Comparison of ENCODE assay signal across 2 cellular contexts in the genomic region with DNA sequence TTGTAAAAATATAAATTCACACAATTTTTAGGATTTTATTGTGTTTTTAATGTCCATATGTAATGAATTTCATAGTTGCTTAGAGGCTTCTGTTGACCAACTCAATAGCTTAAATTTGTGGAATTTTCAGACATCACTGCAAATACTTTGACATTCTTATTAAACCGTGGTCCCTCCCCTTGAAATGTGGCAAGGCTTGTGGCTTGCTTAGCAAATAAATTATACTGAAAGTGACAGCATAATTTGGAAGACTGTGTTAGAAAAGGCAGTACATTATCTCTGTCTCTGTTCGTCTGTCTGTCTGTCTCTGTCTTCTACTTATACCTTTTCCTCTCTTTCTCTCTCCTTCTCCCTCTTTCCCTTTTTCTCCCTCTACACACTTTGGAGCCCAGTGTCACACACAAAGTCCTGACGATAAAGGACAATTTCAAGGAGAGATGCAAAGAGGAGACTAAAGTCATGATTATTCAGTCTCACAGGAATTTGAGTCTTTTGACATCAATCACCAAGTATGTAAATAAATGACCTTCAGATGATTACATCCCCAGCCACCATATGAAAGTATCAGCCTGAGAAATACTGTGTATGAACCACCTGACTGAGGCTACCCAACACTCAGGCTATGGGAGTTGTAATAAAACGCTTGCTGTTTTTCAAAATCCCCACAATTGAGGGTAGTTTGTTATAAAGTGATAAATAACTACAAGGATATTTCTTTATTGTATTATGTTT.
TF ChIP-seq lines count a peak whose summit lies in the region.

No MANE protein-coding gene starts in this region.

TF ChIP-seq in A549, 52 proteins besides CTCF, POLR2A, EP300 and RAD21:
- TF ChIP-seq, protein P1, sequence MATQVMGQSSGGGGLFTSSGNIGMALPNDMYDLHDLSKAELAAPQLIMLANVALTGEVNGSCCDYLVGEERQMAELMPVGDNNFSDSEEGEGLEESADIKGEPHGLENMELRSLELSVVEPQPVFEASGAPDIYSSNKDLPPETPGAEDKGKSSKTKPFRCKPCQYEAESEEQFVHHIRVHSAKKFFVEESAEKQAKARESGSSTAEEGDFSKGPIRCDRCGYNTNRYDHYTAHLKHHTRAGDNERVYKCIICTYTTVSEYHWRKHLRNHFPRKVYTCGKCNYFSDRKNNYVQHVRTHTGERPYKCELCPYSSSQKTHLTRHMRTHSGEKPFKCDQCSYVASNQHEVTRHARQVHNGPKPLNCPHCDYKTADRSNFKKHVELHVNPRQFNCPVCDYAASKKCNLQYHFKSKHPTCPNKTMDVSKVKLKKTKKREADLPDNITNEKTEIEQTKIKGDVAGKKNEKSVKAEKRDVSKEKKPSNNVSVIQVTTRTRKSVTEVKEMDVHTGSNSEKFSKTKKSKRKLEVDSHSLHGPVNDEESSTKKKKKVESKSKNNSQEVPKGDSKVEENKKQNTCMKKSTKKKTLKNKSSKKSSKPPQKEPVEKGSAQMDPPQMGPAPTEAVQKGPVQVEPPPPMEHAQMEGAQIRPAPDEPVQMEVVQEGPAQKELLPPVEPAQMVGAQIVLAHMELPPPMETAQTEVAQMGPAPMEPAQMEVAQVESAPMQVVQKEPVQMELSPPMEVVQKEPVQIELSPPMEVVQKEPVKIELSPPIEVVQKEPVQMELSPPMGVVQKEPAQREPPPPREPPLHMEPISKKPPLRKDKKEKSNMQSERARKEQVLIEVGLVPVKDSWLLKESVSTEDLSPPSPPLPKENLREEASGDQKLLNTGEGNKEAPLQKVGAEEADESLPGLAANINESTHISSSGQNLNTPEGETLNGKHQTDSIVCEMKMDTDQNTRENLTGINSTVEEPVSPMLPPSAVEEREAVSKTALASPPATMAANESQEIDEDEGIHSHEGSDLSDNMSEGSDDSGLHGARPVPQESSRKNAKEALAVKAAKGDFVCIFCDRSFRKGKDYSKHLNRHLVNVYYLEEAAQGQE (IDR thresholded peaks at IDR 0.05) = no peak
- peak; percentile 23; the same call in 1 of the 2 replicates for TF ChIP-seq JUNB (IDR thresholded peaks at IDR 0.05)

TF ChIP-seq in HepG2, 621 proteins besides CTCF, POLR2A, EP300 and RAD21 (continues in another document):
- TF ChIP-seq, protein P2, sequence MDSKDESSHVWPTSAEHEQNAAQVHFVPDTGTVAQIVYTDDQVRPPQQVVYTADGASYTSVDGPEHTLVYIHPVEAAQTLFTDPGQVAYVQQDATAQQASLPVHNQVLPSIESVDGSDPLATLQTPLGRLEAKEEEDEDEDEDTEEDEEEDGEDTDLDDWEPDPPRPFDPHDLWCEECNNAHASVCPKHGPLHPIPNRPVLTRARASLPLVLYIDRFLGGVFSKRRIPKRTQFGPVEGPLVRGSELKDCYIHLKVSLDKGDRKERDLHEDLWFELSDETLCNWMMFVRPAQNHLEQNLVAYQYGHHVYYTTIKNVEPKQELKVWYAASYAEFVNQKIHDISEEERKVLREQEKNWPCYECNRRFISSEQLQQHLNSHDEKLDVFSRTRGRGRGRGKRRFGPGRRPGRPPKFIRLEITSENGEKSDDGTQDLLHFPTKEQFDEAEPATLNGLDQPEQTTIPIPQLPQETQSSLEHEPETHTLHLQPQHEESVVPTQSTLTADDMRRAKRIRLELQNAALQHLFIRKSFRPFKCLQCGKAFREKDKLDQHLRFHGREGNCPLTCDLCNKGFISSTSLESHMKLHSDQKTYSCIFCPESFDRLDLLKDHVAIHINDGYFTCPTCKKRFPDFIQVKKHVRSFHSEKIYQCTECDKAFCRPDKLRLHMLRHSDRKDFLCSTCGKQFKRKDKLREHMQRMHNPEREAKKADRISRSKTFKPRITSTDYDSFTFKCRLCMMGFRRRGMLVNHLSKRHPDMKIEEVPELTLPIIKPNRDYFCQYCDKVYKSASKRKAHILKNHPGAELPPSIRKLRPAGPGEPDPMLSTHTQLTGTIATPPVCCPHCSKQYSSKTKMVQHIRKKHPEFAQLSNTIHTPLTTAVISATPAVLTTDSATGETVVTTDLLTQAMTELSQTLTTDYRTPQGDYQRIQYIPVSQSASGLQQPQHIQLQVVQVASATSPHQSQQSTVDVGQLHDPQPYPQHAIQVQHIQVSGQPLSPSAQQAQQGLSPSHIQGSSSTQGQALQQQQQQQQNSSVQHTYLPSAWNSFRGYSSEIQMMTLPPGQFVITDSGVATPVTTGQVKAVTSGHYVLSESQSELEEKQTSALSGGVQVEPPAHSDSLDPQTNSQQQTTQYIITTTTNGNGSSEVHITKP (CRISPR knock-in tag; IDR thresholded peaks at IDR 0.05; ENCODE audit: low read depth) = no peak
- TF ChIP-seq, protein P3, sequence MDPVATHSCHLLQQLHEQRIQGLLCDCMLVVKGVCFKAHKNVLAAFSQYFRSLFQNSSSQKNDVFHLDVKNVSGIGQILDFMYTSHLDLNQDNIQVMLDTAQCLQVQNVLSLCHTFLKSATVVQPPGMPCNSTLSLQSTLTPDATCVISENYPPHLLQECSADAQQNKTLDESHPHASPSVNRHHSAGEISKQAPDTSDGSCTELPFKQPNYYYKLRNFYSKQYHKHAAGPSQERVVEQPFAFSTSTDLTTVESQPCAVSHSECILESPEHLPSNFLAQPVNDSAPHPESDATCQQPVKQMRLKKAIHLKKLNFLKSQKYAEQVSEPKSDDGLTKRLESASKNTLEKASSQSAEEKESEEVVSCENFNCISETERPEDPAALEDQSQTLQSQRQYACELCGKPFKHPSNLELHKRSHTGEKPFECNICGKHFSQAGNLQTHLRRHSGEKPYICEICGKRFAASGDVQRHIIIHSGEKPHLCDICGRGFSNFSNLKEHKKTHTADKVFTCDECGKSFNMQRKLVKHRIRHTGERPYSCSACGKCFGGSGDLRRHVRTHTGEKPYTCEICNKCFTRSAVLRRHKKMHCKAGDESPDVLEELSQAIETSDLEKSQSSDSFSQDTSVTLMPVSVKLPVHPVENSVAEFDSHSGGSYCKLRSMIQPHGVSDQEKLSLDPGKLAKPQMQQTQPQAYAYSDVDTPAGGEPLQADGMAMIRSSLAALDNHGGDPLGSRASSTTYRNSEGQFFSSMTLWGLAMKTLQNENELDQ (CRISPR knock-in tag; IDR thresholded peaks at IDR 0.05; ENCODE audit: borderline replicate concordance) = no peak
- no peak for TF ChIP-seq ATAD3A (CRISPR knock-in tag; IDR thresholded peaks at IDR 0.05)
- no peak for TF ChIP-seq IKZF4 (CRISPR knock-in tag; IDR thresholded peaks at IDR 0.05; ENCODE audit: borderline replicate concordance, low read depth, not compliant biosample characterization)
- no peak for TF ChIP-seq SP1 (IDR thresholded peaks at IDR 0.05)
- TF ChIP-seq SP1 (CRISPR knock-in tag; IDR thresholded peaks at IDR 0.05) = no peak
- TF ChIP-seq TAF15 (IDR thresholded peaks at IDR 0.05; ENCODE audit: low read depth, low read length, poor library complexity, severe bottlenecking) = no peak
- TF ChIP-seq ZNF101 (CRISPR knock-in tag; IDR thresholded peaks at IDR 0.05; ENCODE audit: borderline replicate concordance, low read depth) = no peak
- TF ChIP-seq KLF6 (CRISPR knock-in tag; IDR thresholded peaks at IDR 0.05) = no peak
- no peak for TF ChIP-seq ADNP (CRISPR knock-in tag; IDR thresholded peaks at IDR 0.05)
- no peak for TF ChIP-seq SOX5 (CRISPR knock-in tag; IDR thresholded peaks at IDR 0.05; ENCODE audit: borderline replicate concordance)
- TF ChIP-seq SOX13 (IDR thresholded peaks at IDR 0.05) = no peak
- no peak for TF ChIP-seq SOX13 (CRISPR knock-in tag; conservative IDR thresholded peaks at IDR 0.05 in 1 of 2, IDR thresholded peaks at IDR 0.05 in 1 of 2)
- TF ChIP-seq FOXP1 (IDR thresholded peaks at IDR 0.05) = no peak
- TF ChIP-seq FOXP1 (CRISPR knock-in tag; IDR thresholded peaks at IDR 0.05) = no peak
- TF ChIP-seq, protein P4, sequence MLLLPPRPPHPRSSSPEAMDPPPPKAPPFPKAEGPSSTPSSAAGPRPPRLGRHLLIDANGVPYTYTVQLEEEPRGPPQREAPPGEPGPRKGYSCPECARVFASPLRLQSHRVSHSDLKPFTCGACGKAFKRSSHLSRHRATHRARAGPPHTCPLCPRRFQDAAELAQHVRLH (CRISPR knock-in tag; IDR thresholded peaks at IDR 0.05; ENCODE audit: borderline replicate concordance, low read depth) = no peak
- TF ChIP-seq, protein P5, sequence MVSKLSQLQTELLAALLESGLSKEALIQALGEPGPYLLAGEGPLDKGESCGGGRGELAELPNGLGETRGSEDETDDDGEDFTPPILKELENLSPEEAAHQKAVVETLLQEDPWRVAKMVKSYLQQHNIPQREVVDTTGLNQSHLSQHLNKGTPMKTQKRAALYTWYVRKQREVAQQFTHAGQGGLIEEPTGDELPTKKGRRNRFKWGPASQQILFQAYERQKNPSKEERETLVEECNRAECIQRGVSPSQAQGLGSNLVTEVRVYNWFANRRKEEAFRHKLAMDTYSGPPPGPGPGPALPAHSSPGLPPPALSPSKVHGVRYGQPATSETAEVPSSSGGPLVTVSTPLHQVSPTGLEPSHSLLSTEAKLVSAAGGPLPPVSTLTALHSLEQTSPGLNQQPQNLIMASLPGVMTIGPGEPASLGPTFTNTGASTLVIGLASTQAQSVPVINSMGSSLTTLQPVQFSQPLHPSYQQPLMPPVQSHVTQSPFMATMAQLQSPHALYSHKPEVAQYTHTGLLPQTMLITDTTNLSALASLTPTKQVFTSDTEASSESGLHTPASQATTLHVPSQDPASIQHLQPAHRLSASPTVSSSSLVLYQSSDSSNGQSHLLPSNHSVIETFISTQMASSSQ (IDR thresholded peaks at IDR 0.05; ENCODE audit: low read depth) = no peak
- TF ChIP-seq, protein P5 (CRISPR knock-in tag; IDR thresholded peaks at IDR 0.05; ENCODE audit: borderline replicate concordance) = no peak
- TF ChIP-seq, protein P6, sequence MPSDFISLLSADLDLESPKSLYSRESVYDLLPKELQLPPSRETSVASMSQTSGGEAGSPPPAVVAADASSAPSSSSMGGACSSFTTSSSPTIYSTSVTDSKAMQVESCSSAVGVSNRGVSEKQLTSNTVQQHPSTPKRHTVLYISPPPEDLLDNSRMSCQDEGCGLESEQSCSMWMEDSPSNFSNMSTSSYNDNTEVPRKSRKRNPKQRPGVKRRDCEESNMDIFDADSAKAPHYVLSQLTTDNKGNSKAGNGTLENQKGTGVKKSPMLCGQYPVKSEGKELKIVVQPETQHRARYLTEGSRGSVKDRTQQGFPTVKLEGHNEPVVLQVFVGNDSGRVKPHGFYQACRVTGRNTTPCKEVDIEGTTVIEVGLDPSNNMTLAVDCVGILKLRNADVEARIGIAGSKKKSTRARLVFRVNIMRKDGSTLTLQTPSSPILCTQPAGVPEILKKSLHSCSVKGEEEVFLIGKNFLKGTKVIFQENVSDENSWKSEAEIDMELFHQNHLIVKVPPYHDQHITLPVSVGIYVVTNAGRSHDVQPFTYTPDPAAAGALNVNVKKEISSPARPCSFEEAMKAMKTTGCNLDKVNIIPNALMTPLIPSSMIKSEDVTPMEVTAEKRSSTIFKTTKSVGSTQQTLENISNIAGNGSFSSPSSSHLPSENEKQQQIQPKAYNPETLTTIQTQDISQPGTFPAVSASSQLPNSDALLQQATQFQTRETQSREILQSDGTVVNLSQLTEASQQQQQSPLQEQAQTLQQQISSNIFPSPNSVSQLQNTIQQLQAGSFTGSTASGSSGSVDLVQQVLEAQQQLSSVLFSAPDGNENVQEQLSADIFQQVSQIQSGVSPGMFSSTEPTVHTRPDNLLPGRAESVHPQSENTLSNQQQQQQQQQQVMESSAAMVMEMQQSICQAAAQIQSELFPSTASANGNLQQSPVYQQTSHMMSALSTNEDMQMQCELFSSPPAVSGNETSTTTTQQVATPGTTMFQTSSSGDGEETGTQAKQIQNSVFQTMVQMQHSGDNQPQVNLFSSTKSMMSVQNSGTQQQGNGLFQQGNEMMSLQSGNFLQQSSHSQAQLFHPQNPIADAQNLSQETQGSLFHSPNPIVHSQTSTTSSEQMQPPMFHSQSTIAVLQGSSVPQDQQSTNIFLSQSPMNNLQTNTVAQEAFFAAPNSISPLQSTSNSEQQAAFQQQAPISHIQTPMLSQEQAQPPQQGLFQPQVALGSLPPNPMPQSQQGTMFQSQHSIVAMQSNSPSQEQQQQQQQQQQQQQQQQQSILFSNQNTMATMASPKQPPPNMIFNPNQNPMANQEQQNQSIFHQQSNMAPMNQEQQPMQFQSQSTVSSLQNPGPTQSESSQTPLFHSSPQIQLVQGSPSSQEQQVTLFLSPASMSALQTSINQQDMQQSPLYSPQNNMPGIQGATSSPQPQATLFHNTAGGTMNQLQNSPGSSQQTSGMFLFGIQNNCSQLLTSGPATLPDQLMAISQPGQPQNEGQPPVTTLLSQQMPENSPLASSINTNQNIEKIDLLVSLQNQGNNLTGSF (CRISPR knock-in tag; IDR thresholded peaks at IDR 0.05) = no peak
- TF ChIP-seq ZNF30 (CRISPR knock-in tag; IDR thresholded peaks at IDR 0.05) = no peak
- TF ChIP-seq KLF9 (CRISPR knock-in tag; IDR thresholded peaks at IDR 0.05; ENCODE audit: low read depth) = no peak
- TF ChIP-seq RFX3 (CRISPR knock-in tag; IDR thresholded peaks at IDR 0.05) = no peak
- TF ChIP-seq, protein P7, sequence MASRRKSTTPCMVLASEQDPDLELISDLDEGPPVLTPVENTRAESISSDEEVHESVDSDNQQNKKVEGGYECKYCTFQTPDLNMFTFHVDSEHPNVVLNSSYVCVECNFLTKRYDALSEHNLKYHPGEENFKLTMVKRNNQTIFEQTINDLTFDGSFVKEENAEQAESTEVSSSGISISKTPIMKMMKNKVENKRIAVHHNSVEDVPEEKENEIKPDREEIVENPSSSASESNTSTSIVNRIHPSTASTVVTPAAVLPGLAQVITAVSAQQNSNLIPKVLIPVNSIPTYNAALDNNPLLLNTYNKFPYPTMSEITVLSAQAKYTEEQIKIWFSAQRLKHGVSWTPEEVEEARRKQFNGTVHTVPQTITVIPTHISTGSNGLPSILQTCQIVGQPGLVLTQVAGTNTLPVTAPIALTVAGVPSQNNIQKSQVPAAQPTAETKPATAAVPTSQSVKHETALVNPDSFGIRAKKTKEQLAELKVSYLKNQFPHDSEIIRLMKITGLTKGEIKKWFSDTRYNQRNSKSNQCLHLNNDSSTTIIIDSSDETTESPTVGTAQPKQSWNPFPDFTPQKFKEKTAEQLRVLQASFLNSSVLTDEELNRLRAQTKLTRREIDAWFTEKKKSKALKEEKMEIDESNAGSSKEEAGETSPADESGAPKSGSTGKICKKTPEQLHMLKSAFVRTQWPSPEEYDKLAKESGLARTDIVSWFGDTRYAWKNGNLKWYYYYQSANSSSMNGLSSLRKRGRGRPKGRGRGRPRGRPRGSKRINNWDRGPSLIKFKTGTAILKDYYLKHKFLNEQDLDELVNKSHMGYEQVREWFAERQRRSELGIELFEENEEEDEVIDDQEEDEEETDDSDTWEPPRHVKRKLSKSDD (CRISPR knock-in tag; IDR thresholded peaks at IDR 0.05; ENCODE audit: low read depth) = no peak
